Comparison of ENCODE assay signal across 8 cellular contexts in the genomic region with DNA sequence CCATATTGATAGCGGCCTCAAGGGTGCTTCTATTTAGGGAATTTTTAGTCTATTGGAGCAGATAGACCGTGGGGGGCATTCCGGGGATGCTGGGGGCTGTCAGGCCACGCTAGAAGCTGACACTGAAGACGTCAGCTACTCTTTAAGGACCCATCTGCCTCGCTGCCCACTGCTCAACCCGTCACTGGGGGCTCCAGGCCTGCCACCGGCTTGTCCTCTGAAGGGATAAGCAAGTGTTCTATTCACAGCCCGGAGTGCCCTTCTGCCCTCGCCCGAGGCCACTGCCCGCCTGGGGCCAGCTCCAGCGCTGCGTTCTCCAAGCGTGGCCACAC. TPM values are rescaled to one million over a fixed set of nuclear protein-coding genes. Genes with fewer than 3 reads are reported as not detected.
DNase-seq lines count a peak whose midpoint lies in the region; ATAC-seq, FAIRE-seq and TF ChIP-seq lines count a peak whose summit lies in the region.

No MANE protein-coding gene starts in this region.

- DNase-seq in A673 (ENCODE audit: low spot score) (no peak), HFF-Myc (ENCODE audit: extremely low read depth, low read depth) (no peak), K562 (ENCODE audit: extremely low read depth in 1 of 4, low spot score in 3 of 4) (no peak), mesothelial cell of epicardium (ENCODE audit: low spot score in 2 of 2, unreplicated experiment in 2 of 2) (no peak), iPS-NIHi11 (ENCODE audit: low spot score) (no peak), iPS-NIHi7 (ENCODE audit: extremely low spot score) (no peak), NCI-H2081 treated with DMSO at 0.1 percent for 48 hours (lab: John Stamatoyannopoulos, UW) (no peak), left lobe of liver (ENCODE audit: low spot score) (no peak)

- no peak overlapping the region for H3K27ac Mint-ChIP-seq in mesothelial cell of epicardium

- H3K9me3 ChIP-seq in A673 (ENCODE audit: low read depth, low read length, poor library complexity, severe bottlenecking) (no peaks in the 10 kb centered on the region), K562 (replicated peaks; ENCODE audit: control insufficient read depth, insufficient read depth, low read depth, low read length) (no peaks in the 10 kb centered on the region)

- H3K9me1 ChIP-seq in K562 (ENCODE audit: control insufficient read depth, insufficient read depth, low read length): no peaks in the 10 kb centered on the region

- intact Hi-C loops in A673 (cut with micrococcal nuclease; ENCODE audit: unreplicated experiment) (no loop called here), K562 (cut with micrococcal nuclease) (loop anchor here (5.0 kb wide), 1 partner anchor 225 kb away; no protein-coding TSS in a partner anchor)

- H3K36me3 Mint-ChIP-seq in mesothelial cell of epicardium: peaks cover 3% of the 10 kb centered on the region

- peaks cover 10% of the 10 kb centered on the region for H3K9me3 Mint-ChIP-seq in mesothelial cell of epicardium

- H4K20me1 ChIP-seq in K562 (replicated peaks; ENCODE audit: control insufficient read depth, insufficient read depth, low read length): no peaks in the 10 kb centered on the region

- no peak for TF ChIP-seq EP300 in K562 (IDR thresholded peaks at IDR 0.05; ENCODE audit: low read length)

- 12% methylated on average over 7 of the region's 15 CpGs for WGBS in K562 (ENCODE audit: insufficient coverage, low coverage, missing lambda C conversion rate)

- H3K27me3 Mint-ChIP-seq in mesothelial cell of epicardium (ENCODE audit: low read depth): no peaks in the 10 kb centered on the region

- peak overlapping the region; percentile 65 to 95 for H3K9ac ChIP-seq in K562 (ENCODE audit: insufficient read depth in 1 of 2, low read depth in 2 of 2, low read length in 2 of 2)

- H3K27ac ChIP-seq in A673 (ENCODE audit: low read depth, low read length, poor library complexity, severe bottlenecking): no peak overlapping the region
- H3K27ac ChIP-seq in K562 (ENCODE audit: extremely low read depth, low read depth, low read length): peak overlapping the region; percentile 70; the same call in 2 of the 3 replicates

- peaks cover 8% of the 10 kb centered on the region for H3K4me1 Mint-ChIP-seq in mesothelial cell of epicardium

- H3K4me3 ChIP-seq in A673 (ENCODE audit: low read depth, low read length, poor library complexity, severe bottlenecking) (peak overlapping the region; percentile 51), HFF-Myc (replicated peaks; ENCODE audit: low read depth, low read length) (peak overlapping the region; percentile 37), K562 (peak overlapping the region; percentile 63)

- peak overlapping the region; percentile 89 for H2AFZ ChIP-seq in K562 (ENCODE audit: low read depth, low read length)

- H3K4me1 ChIP-seq in A673 (ENCODE audit: insufficient read depth, low read length, poor library complexity, severe bottlenecking) (no peaks in the 10 kb centered on the region), K562 (replicated peaks in 1 of 2; ENCODE audit: control insufficient read depth in 2 of 2, insufficient read depth in 2 of 2, low read length in 2 of 2) (peaks cover 2 to 6% of the 10 kb centered on the region in 2 experiments; a peak in 4 of 5 replicates)

- in situ Hi-C loops in K562 (cut with MboI): loop anchor here (25.0 kb wide), 2 partner anchors 370 to 1570 kb away; no protein-coding TSS in a partner anchor

- H3K4me3 Mint-ChIP-seq in mesothelial cell of epicardium: peak overlapping the region; percentile 59

- H3K27me3 ChIP-seq in A673 (replicated peaks; ENCODE audit: insufficient read depth, low read depth, low read length, poor library complexity) (peaks cover 52% of the 10 kb centered on the region), K562 (ENCODE audit: control insufficient read depth in 2 of 2, insufficient read depth in 2 of 2, low read length in 2 of 2) (no peaks in the 10 kb centered on the region; a peak in 1 of 5 replicates)

- H3K79me2 ChIP-seq in K562 (ENCODE audit: control insufficient read depth, insufficient read depth, low read length): peaks cover 19% of the 10 kb centered on the region

- no peak for TF ChIP-seq RAD21 in K562 (CRISPR knock-in tag; conservative IDR thresholded peaks at IDR 0.05 in 1 of 2, IDR thresholded peaks at IDR 0.05 in 1 of 2)

- peak overlapping the region; percentile 87 for H3K4me2 ChIP-seq in K562 (ENCODE audit: insufficient read depth, low read length)

- no TSS peak for BruUV-seq in A673 (replicated peaks; lab: Mats Ljungman, UMichigan)
- no TSS peak for BruUV-seq in K562 (replicated peaks; lab: Mats Ljungman, UMichigan)

- ATAC-seq in K562: no peak
- ATAC-seq in left lobe of liver: no peak

- CTCF ChIA-PET in A673 (lab: Charles Lee): no interaction called here
- CTCF ChIA-PET in K562 (lab: Yijun Ruan, JAX; ENCODE audit: low intra/inter-chr PET ratio): interaction anchor here (1.0 to 2.5 kb wide), 2 partner anchors 224 to 945 kb away, joined by 3 to 14 read pairs; no protein-coding TSS in a partner anchor

- no peak for FAIRE-seq in K562 (lab: Jason Lieb, UNC)

- POLR2A ChIA-PET in A673 (lab: Charles Lee; ENCODE audit: low non-redundant PET): no interaction called here
- POLR2A ChIA-PET in K562 (lab: Yijun Ruan, JAX): interaction anchor here (0.6 kb wide), 1 partner anchor 186 kb away, joined by 3 read pairs; no protein-coding TSS in a partner anchor

- TF ChIP-seq CTCF in A673 (conservative IDR thresholded peaks at IDR 0.05; ENCODE audit: low read depth, low read length) (no peak), HFF-Myc (IDR thresholded peaks at IDR 0.05; ENCODE audit: low read depth, low read length, missing control alignments) (no peak), K562 (IDR thresholded peaks at IDR 0.05 in 2 of 3, conservative IDR thresholded peaks at IDR 0.05 in 1 of 3; ENCODE audit: insufficient read depth in 2 of 3, low read depth in 1 of 3, low read length in 3 of 3) (no peak), mesothelial cell of epicardium (IDR thresholded peaks at IDR 0.05; ENCODE audit: unreplicated experiment) (no peak)

- TF ChIP-seq POLR2A in K562 (conservative IDR thresholded peaks at IDR 0.05): no peak

- H3K36me3 ChIP-seq in A673 (ENCODE audit: insufficient read depth, low read length, poor library complexity, severe bottlenecking) (peaks cover 4% of the 10 kb centered on the region), K562 (ENCODE audit: control insufficient read depth, insufficient read depth, low read length) (peaks cover 17% of the 10 kb centered on the region; the same call in 2 of the 3 replicates)

TF ChIP-seq in K562, 482 proteins besides CTCF, POLR2A, EP300 and RAD21 (continues in another document):
- no peak for TF ChIP-seq RFX7 (CRISPR knock-in tag; IDR thresholded peaks at IDR 0.05)
- TF ChIP-seq MTA2 (IDR thresholded peaks at IDR 0.05; ENCODE audit: low read depth): no peak
- no peak for TF ChIP-seq PHF20 (IDR thresholded peaks at IDR 0.05; ENCODE audit: partially characterized antibody)
- no peak for TF ChIP-seq CREB1 (IDR thresholded peaks at IDR 0.05)
- no peak for TF ChIP-seq CREB1 (CRISPR knock-in tag; IDR thresholded peaks at IDR 0.05)
- no peak for TF ChIP-seq NFIC (IDR thresholded peaks at IDR 0.05)
- TF ChIP-seq TAF9B (IDR thresholded peaks at IDR 0.05; ENCODE audit: partially characterized antibody): no peak
- TF ChIP-seq HNRNPL (IDR thresholded peaks at IDR 0.05; ENCODE audit: low read depth, low read length): no peak
- TF ChIP-seq ZNF408 (CRISPR knock-in tag; IDR thresholded peaks at IDR 0.05; ENCODE audit: low read depth): no peak
- no peak for TF ChIP-seq BRD9 (IDR thresholded peaks at IDR 0.05; ENCODE audit: low read depth, partially characterized antibody)
- TF ChIP-seq, protein P1, sequence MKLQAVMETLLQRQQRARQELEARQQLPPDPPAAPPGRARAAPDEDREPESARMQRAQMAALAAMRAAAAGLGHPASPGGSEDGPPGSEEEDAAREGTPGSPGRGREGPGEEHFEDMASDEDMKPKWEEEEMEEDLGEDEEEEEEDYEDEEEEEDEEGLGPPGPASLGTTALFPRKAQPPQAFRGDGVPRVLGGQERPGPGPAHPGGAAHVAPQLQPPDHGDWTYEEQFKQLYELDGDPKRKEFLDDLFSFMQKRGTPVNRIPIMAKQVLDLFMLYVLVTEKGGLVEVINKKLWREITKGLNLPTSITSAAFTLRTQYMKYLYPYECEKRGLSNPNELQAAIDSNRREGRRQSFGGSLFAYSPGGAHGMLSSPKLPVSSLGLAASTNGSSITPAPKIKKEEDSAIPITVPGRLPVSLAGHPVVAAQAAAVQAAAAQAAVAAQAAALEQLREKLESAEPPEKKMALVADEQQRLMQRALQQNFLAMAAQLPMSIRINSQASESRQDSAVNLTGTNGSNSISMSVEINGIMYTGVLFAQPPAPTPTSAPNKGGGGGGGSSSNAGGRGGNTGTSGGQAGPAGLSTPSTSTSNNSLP (IDR thresholded peaks at IDR 0.05; ENCODE audit: borderline replicate concordance, low read depth, low read length): no peak

RNA-seq across cellular contexts. Expression of a gene that starts 0.7 kb away (rescaled TPM):
- 15.8 and 18.2 TPM in 2 replicates for total RNA-seq in A673 (2021)
- 36.6 and 51.8 TPM in 2 replicates for total RNA-seq in K562 (2011; cell fraction: chromatin; rRNA removed; ENCODE audit: low replicate concordance)
- 30.7 and 37.9 TPM in 2 replicates for total RNA-seq in K562 (2011; cell fraction: nucleolus; rRNA removed)
- 46.8 and 67.8 TPM in 2 replicates for total RNA-seq in K562 (2011; cell fraction: nucleoplasm; rRNA removed)
- total RNA-seq in K562 (2014; rRNA removed): 21.3 and 31.2 TPM in 2 replicates
- 23.5 and 30.1 TPM in 2 replicates for total RNA-seq in K562 (2014; rRNA removed; fragmentation: Illumina TruSeq; extraction: Trizol)
- total RNA-seq in K562 (2015; rRNA removed; fragmentation: Illumina TruSeq; extraction: Trizol): 21.4 and 23.1 TPM in 2 replicates
- 26.5 and 27.1 TPM in 2 replicates for total RNA-seq in K562 (2021)
- polyA plus RNA-seq in K562 (2011; rRNA removed): 38.2 and 38.6 TPM in 2 replicates
- 21.2 and 30.3 TPM in 2 replicates for polyA plus RNA-seq in K562 (2011; cell fraction: cytosol; rRNA removed)
- 98.6 and 112 TPM in 2 replicates for polyA plus RNA-seq in K562 (2011; cell fraction: nucleus; rRNA removed)
- polyA plus RNA-seq in K562 (2012): 23.7 and 26.5 TPM in 2 replicates
- polyA plus RNA-seq in K562 (2014; fragmentation: Illumina TruSeq; extraction: Trizol): 33.5 and 35.3 TPM in 2 replicates
- 10 to 100 TPM; 26.4 to 39.9 TPM for polyA plus RNA-seq in K562 (2014; fragmentation: Nextera tagmentation; extraction: Ambion mirVana)
- polyA plus RNA-seq in K562 (2014; rRNA removed): 27.6 and 32.5 TPM in 2 replicates
- polyA minus RNA-seq in K562 (2011; rRNA and poly(A)+ RNA removed): 27.2 and 29.5 TPM in 2 replicates
- polyA minus RNA-seq in K562 (2011; cell fraction: cytosol; rRNA and poly(A)+ RNA removed): 17.9 and 21.7 TPM in 2 replicates
- 38.2 and 51.4 TPM in 2 replicates for polyA minus RNA-seq in K562 (2011; cell fraction: nucleus; rRNA and poly(A)+ RNA removed)
- 22.9 to 23.2 TPM (median 23.0 TPM) in 3 replicates for total RNA-seq in mesothelial cell of epicardium
- total RNA-seq in left lobe of liver: 9.7 TPM
